ENCODE assay signal across 8 cellular contexts in the genomic region with DNA sequence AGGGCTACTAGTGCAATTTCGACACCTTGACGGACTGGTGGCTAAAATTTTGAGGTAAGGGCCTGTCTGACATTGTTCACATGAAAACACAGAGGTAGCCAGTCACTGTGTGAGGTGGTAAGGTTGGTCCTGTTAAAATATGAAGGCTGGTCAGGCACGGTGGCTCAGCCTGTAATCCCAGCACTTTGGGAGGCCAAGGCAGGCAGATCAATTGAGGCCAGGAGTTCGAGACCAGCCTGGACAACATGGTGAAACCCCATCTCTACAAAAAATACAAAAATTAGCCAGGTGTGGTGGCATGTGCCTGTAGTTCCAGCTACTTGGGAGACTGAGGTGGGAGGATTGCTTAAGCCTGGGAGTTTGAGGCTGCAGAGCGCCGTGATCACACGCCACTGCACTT. TPM values are rescaled to one million over a fixed set of nuclear protein-coding genes. Genes with fewer than 3 reads are reported as not detected.
A peak's percentile ranks its signal among the peaks of the same experiment; 100 is the strongest.
DNase-seq lines count a peak whose midpoint lies in the region; ATAC-seq, FAIRE-seq and TF ChIP-seq lines count a peak whose summit lies in the region.
"Not testable (repeated sequence)": the region's sequence is repeated elsewhere in the genome, so short reads cannot be mapped to it uniquely, and the experiment has no call there.

No MANE protein-coding gene starts in this region.

- ATAC-seq in A549; RWPE2 (ENCODE audit: low read depth); activated CD8-positive, alpha-beta memory T cell treated with anti-CD3 and anti-CD28 coated beads, Interleukin-2, amount 10 ng/mL, durations not matched to agents 7 days and 5 days; left ventricle myocardium superior; natural killer cell; stimulated activated memory B cell treated with anti-CD40 and anti-IgM and Interleukin-4, amounts not matched to agents 10 μg/mL and 1 μg/mL and 100 μg/mL, for 72 hours: not testable (repeated sequence)

- TF ChIP-seq CTCF in A549 (IDR thresholded peaks at IDR 0.05); RWPE2 (IDR thresholded peaks at IDR 0.05; ENCODE audit: poor library complexity, severe bottlenecking); adrenal gland (IDR thresholded peaks at IDR 0.05); natural killer cell (IDR thresholded peaks at IDR 0.05): not testable (repeated sequence)

- TF ChIP-seq RAD21 in A549 (conservative IDR thresholded peaks at IDR 0.05 in 1 of 2, IDR thresholded peaks at IDR 0.05 in 1 of 2), result not testable (repeated sequence)

- not testable (repeated sequence) for FAIRE-seq in A549 (lab: Jason Lieb, UNC)

- in situ Hi-C loops in GM23248 (cut with MboI), result not testable (repeated sequence)

- peak overlapping the region; percentile 76 for H3K27ac Mint-ChIP-seq in activated CD8-positive, alpha-beta memory T cell treated with anti-CD3 and anti-CD28 coated beads, Interleukin-2, amount 10 ng/mL, durations not matched to agents 7 days and 5 days
- peak overlapping the region; percentile 74 to 88 for H3K27ac Mint-ChIP-seq in natural killer cell
- H3K27ac Mint-ChIP-seq in stimulated activated memory B cell treated with anti-CD40 and anti-IgM and Interleukin-4, amounts not matched to agents 10 μg/mL and 1 μg/mL and 100 μg/mL, for 72 hours, result peak overlapping the region; percentile 73

- not testable (repeated sequence) for DNase-seq in A549 (ENCODE audit: low read depth in 1 of 2, low spot score in 1 of 2); GM23248; RWPE2 (ENCODE audit: low spot score); activated CD8-positive, alpha-beta memory T cell treated with anti-CD3 and anti-CD28 coated beads, Interleukin-2, amount 10 ng/mL, durations not matched to agents 7 days and 5 days; adrenal gland; natural killer cell
- peak; percentile 2 for DNase-seq in left ventricle myocardium superior

- H3K4me1 ChIP-seq in A549 (peaks cover 59% of the 10 kb centered on the region), GM23248 (ENCODE audit: insufficient read depth) (peaks cover 22% of the 10 kb centered on the region), RWPE2 (ENCODE audit: insufficient read depth, poor library complexity, severe bottlenecking) (peaks cover 26% of the 10 kb centered on the region), adrenal gland (replicated peaks in 1 of 2) (peaks cover 24 to 44% of the 10 kb centered on the region in 2 donors)

- WGBS in A549 (ENCODE audit: missing lambda C conversion rate), result 93% methylated on average over 7 of the region's 7 CpGs
- 97% methylated on average over 7 of the region's 7 CpGs for WGBS in GM23248 (ENCODE audit: low coverage in 1 of 2, low lambda C conversion rate in 2 of 2, missing lambda C conversion rate in 2 of 2), 2 experiments
- 93 to 96% (median 95%) methylated on average over 7 of the region's 7 CpGs for WGBS in adrenal gland, 4 donors

- TF ChIP-seq EP300 in A549 (IDR thresholded peaks at IDR 0.05), result not testable (repeated sequence)

- H3K27ac ChIP-seq in A549 (peak overlapping the region; percentile 90 to 98), RWPE2 (ENCODE audit: poor library complexity, severe bottlenecking) (peak overlapping the region; percentile 69), adrenal gland (peak overlapping the region in 4 of 5 donors; percentile 60 to 86 (median 82))
- not testable (repeated sequence) for H3K27ac ChIP-seq in GM23248

- H3K4me3 Mint-ChIP-seq in activated CD8-positive, alpha-beta memory T cell treated with anti-CD3 and anti-CD28 coated beads, Interleukin-2, amount 10 ng/mL, durations not matched to agents 7 days and 5 days; natural killer cell; stimulated activated memory B cell treated with anti-CD40 and anti-IgM and Interleukin-4, amounts not matched to agents 10 μg/mL and 1 μg/mL and 100 μg/mL, for 72 hours: not testable (repeated sequence)

- not testable (repeated sequence) for H3K4me2 ChIP-seq in A549; GM23248 (ENCODE audit: unreplicated experiment)

- peak overlapping the region; percentile 72; the same call in 1 of the 2 replicates for H2AFZ ChIP-seq in GM23248

- H3K27me3 Mint-ChIP-seq in activated CD8-positive, alpha-beta memory T cell treated with anti-CD3 and anti-CD28 coated beads, Interleukin-2, amount 10 ng/mL, durations not matched to agents 7 days and 5 days; natural killer cell (ENCODE audit: low read depth in 2 of 2); stimulated activated memory B cell treated with anti-CD40 and anti-IgM and Interleukin-4, amounts not matched to agents 10 μg/mL and 1 μg/mL and 100 μg/mL, for 72 hours: not testable (repeated sequence)

- not testable (repeated sequence) for TF ChIP-seq POLR2A in A549 (IDR thresholded peaks at IDR 0.05; ENCODE audit: low read length); adrenal gland (IDR thresholded peaks at IDR 0.05)

- H3K9me2 ChIP-seq in GM23248 (ENCODE audit: insufficient read depth), result not testable (repeated sequence)

- not testable (repeated sequence) for H3K36me3 Mint-ChIP-seq in activated CD8-positive, alpha-beta memory T cell treated with anti-CD3 and anti-CD28 coated beads, Interleukin-2, amount 10 ng/mL, durations not matched to agents 7 days and 5 days; natural killer cell; stimulated activated memory B cell treated with anti-CD40 and anti-IgM and Interleukin-4, amounts not matched to agents 10 μg/mL and 1 μg/mL and 100 μg/mL, for 72 hours

- not testable (repeated sequence) for H3K36me3 ChIP-seq in GM23248 (ENCODE audit: low read depth); RWPE2 (ENCODE audit: low read depth); adrenal gland (replicated peaks in 1 of 2)

- H3K27me3 ChIP-seq in GM23248 (replicated peaks; ENCODE audit: insufficient read depth); RWPE2 (ENCODE audit: insufficient read depth, poor library complexity, severe bottlenecking); adrenal gland: not testable (repeated sequence)

- CTCF ChIA-PET in A549 (lab: Yijun Ruan, JAX), result interaction anchor here (1.2 to 3.2 kb wide), 4 partner anchors 10 to 33 kb away, joined by 3 to 10 read pairs (median 8); no protein-coding TSS in a partner anchor
- CTCF ChIA-PET in activated CD8-positive, alpha-beta memory T cell treated with anti-CD3 and anti-CD28 coated beads, Interleukin-2, amount 10 ng/mL, durations not matched to agents 7 days and 5 days (lab: Charles Lee), result interaction anchor here (0.9 to 2.4 kb wide), 6 partner anchors 11 to 84 kb away, joined by 3 to 10 read pairs (median 4); no protein-coding TSS in a partner anchor

- not testable (repeated sequence) for H3K79me2 ChIP-seq in GM23248 (ENCODE audit: insufficient read depth)

- H3K9me3 Mint-ChIP-seq in activated CD8-positive, alpha-beta memory T cell treated with anti-CD3 and anti-CD28 coated beads, Interleukin-2, amount 10 ng/mL, durations not matched to agents 7 days and 5 days (ENCODE audit: low read depth); natural killer cell; stimulated activated memory B cell treated with anti-CD40 and anti-IgM and Interleukin-4, amounts not matched to agents 10 μg/mL and 1 μg/mL and 100 μg/mL, for 72 hours: not testable (repeated sequence)

- not testable (repeated sequence) for H3K4me3 ChIP-seq in A549; GM23248; RWPE2 (ENCODE audit: severe bottlenecking); adrenal gland

- peaks cover 65% of the 10 kb centered on the region for H3K4me1 Mint-ChIP-seq in activated CD8-positive, alpha-beta memory T cell treated with anti-CD3 and anti-CD28 coated beads, Interleukin-2, amount 10 ng/mL, durations not matched to agents 7 days and 5 days
- H3K4me1 Mint-ChIP-seq in natural killer cell, result peaks cover 39 to 54% of the 10 kb centered on the region in 2 donors
- peaks cover 40% of the 10 kb centered on the region for H3K4me1 Mint-ChIP-seq in stimulated activated memory B cell treated with anti-CD40 and anti-IgM and Interleukin-4, amounts not matched to agents 10 μg/mL and 1 μg/mL and 100 μg/mL, for 72 hours

- POLR2A ChIA-PET in A549 (lab: Yijun Ruan, JAX), result interaction anchor here (1.2 to 2.9 kb wide), 4 partner anchors 10 to 47 kb away, joined by 4 to 32 read pairs (median 20); partner anchors contain the start of gene DDIT4

- not testable (repeated sequence) for H3K9ac ChIP-seq in GM23248

- intact Hi-C loops in adrenal gland (cut with DNase I); left ventricle myocardium superior (cut with micrococcal nuclease); natural killer cell (cut with micrococcal nuclease): not testable (repeated sequence)

- H4K20me1 ChIP-seq in GM23248 (ENCODE audit: insufficient read depth), result not testable (repeated sequence)

- H3F3A ChIP-seq in GM23248 (ENCODE audit: insufficient read depth), result not testable (repeated sequence)

- not testable (repeated sequence) for H3K9me3 ChIP-seq in A549; GM23248 (ENCODE audit: low read depth); RWPE2 (ENCODE audit: severe bottlenecking); adrenal gland (replicated peaks in 1 of 3)

RNA-seq across cellular contexts. Expression of gene DDIT4, which starts 34.0 kb away (rescaled TPM):
- polyA plus RNA-seq in A549 (2011; rRNA removed), result 329 and 392 TPM in 2 replicates
- polyA plus RNA-seq in A549 (2012; cell fraction: cytosol; rRNA removed), result 189 and 275 TPM in 2 replicates
- polyA plus RNA-seq in A549 (2012; cell fraction: nucleus; rRNA removed), result 368 and 387 TPM in 2 replicates
- 188 to 239 TPM (median 238 TPM) in 3 replicates for polyA plus RNA-seq in A549 (2017; fragmentation: RNase III; extraction: RNeasy Plus Mini Kit Qiagen cat#74134 plus additional on column Dnase treatment)
- polyA minus RNA-seq in A549 (2011; rRNA and poly(A)+ RNA removed), result 299 and 339 TPM in 2 replicates
- total RNA-seq in GM23248 (2014; rRNA removed; shearing (Covaris generic)), result 188 and 199 TPM in 2 replicates
- polyA plus RNA-seq in GM23248 (2016; fragmentation: Nextera tagmentation; extraction: Ambion mirVana), result 144 and 155 TPM in 2 replicates
- 100 to 1,000 TPM; 291 to 293 TPM for total RNA-seq in activated CD8-positive, alpha-beta memory T cell treated with anti-CD3 and anti-CD28 coated beads, Interleukin-2, amount 10 ng/mL, durations not matched to agents 7 days and 5 days
- 100 to 1,000 TPM; 211 to 711 (median 386) TPM for total RNA-seq in adrenal gland
- polyA plus RNA-seq in adrenal gland, result 100 to 1,000 TPM; 109 to 149 (median 123) TPM
- 64.2 TPM for total RNA-seq in left ventricle myocardium superior
- total RNA-seq in natural killer cell, result 100 to 1,000 TPM; 174 to 232 (median 200) TPM

RNA-seq across cellular contexts. Expression of gene DNAJB12, which starts 47.0 kb away (rescaled TPM):
- polyA plus RNA-seq in A549 (2011; rRNA removed), result 21.5 and 24.4 TPM in 2 replicates
- polyA plus RNA-seq in A549 (2012; cell fraction: cytosol; rRNA removed), result 26.6 and 31.3 TPM in 2 replicates
- polyA plus RNA-seq in A549 (2012; cell fraction: nucleus; rRNA removed), result 46.2 and 51.4 TPM in 2 replicates
- polyA plus RNA-seq in A549 (2017; fragmentation: RNase III; extraction: RNeasy Plus Mini Kit Qiagen cat#74134 plus additional on column Dnase treatment), result 26.1 to 28.5 TPM (median 26.7 TPM) in 3 replicates
- 31.6 and 32.2 TPM in 2 replicates for polyA minus RNA-seq in A549 (2011; rRNA and poly(A)+ RNA removed)
- 28.4 and 32.9 TPM in 2 replicates for total RNA-seq in GM23248 (2014; rRNA removed; shearing (Covaris generic))
- polyA plus RNA-seq in GM23248 (2016; fragmentation: Nextera tagmentation; extraction: Ambion mirVana), result 32.0 and 33.5 TPM in 2 replicates
- total RNA-seq in activated CD8-positive, alpha-beta memory T cell treated with anti-CD3 and anti-CD28 coated beads, Interleukin-2, amount 10 ng/mL, durations not matched to agents 7 days and 5 days, result 10 to 100 TPM; 25.5 to 31.4 TPM
- 10 to 100 TPM; 36.3 to 67.0 (median 49.3) TPM for total RNA-seq in adrenal gland
- polyA plus RNA-seq in adrenal gland, result 10 to 100 TPM; 37.4 to 47.8 (median 37.9) TPM
- 25.9 TPM for total RNA-seq in left ventricle myocardium superior
- total RNA-seq in natural killer cell, result 10 to 100 TPM; 47.3 to 54.2 (median 48.7) TPM
